Comparison of ENCODE assay signal across 11 cellular contexts in genomic region chr6:34491091-34491430, GRCh38. TPM values are rescaled to one million over a fixed set of nuclear protein-coding genes. Genes with fewer than 3 reads are reported as not detected.
A peak's percentile ranks its signal among the peaks of the same experiment; 100 is the strongest.
DNase-seq lines count a peak whose midpoint lies in the region; ATAC-seq and TF ChIP-seq lines count a peak whose summit lies in the region.
"Had no signal": no experiment of that assay in that cellular context is flagged by ENCODE, and none has a peak within 500 bp of the region (broad histone marks: within the 10 kb centered on the region; RNA-seq: fewer than 3 reads in every experiment).

No MANE protein-coding gene starts in this region.

- WGBS in gastroesophageal sphincter (ENCODE audit: low coverage in 1 of 2), 2 donors, result 14 to 35% methylated on average over 6 to 9 of the region's 10 CpGs

- TF ChIP-seq POLR2A in gastroesophageal sphincter (IDR thresholded peaks at IDR 0.05), result no peak

- no peak overlapping the region for H3K27ac Mint-ChIP-seq in naive thymus-derived CD4-positive, alpha-beta T cell

- H3K27ac ChIP-seq in left ventricle myocardium inferior (replicated peaks) (no peak overlapping the region), gastroesophageal sphincter (peak overlapping the region in 2 of 4 donors; percentile 24 to 35), subcutaneous abdominal adipose tissue (ENCODE audit: low read depth, low read length) (no peak overlapping the region)
- H3K27ac ChIP-seq in naive thymus-derived CD4-positive, alpha-beta T cell (ENCODE audit: low read depth, low read length), result no peak overlapping the region
- H3K27ac ChIP-seq: BLaER1 treated with 17β-estradiol and CSF1 and Interleukin-3, amounts not matched to agents 10 nM and 100 nM had no signal

- POLR2A ChIA-PET in naive thymus-derived CD4-positive, alpha-beta T cell (lab: Charles Lee), result no interaction called here

- intact Hi-C loops in left ventricle myocardium superior (cut with micrococcal nuclease) (no loop called here), left ventricle myocardium inferior (cut with micrococcal nuclease) (no loop called here)
- intact Hi-C loops in naive thymus-derived CD4-positive, alpha-beta T cell (cut with micrococcal nuclease), result no loop called here

- TF ChIP-seq CTCF in left ventricle myocardium inferior (IDR thresholded peaks at IDR 0.05; ENCODE audit: borderline replicate concordance) (no peak), gastroesophageal sphincter (IDR thresholded peaks at IDR 0.05) (no peak)

- no peak overlapping the region for H3K4me3 Mint-ChIP-seq in naive thymus-derived CD4-positive, alpha-beta T cell

- peaks cover 0 to 13% (median 10%) of the 10 kb centered on the region in 7 donors for H3K4me1 Mint-ChIP-seq in naive thymus-derived CD4-positive, alpha-beta T cell

- no peak overlapping the region for H3K9ac ChIP-seq in subcutaneous abdominal adipose tissue (ENCODE audit: low read length in 5 of 5)
- H3K9ac ChIP-seq: BLaER1 treated with 17β-estradiol and CSF1 and Interleukin-3, amounts not matched to agents 10 nM and 100 nM had no signal

- no peaks in the 10 kb centered on the region for H3K9me3 Mint-ChIP-seq in naive thymus-derived CD4-positive, alpha-beta T cell

- H3K9me3 ChIP-seq in left ventricle myocardium inferior (replicated peaks), result no peaks in the 10 kb centered on the region
- no peaks in the 10 kb centered on the region for H3K9me3 ChIP-seq in gastroesophageal sphincter
- H3K9me3 ChIP-seq in subcutaneous abdominal adipose tissue (ENCODE audit: control insufficient read depth in 5 of 5, low read length in 5 of 5), result no peaks in the 10 kb centered on the region
- H3K9me3 ChIP-seq in naive thymus-derived CD4-positive, alpha-beta T cell (ENCODE audit: control insufficient read depth in 2 of 3, low read length in 3 of 3), result no peaks in the 10 kb centered on the region
- H3K9me3 ChIP-seq: BLaER1 treated with 17β-estradiol and CSF1 and Interleukin-3, amounts not matched to agents 10 nM and 100 nM had no signal

- TF ChIP-seq EP300 in gastroesophageal sphincter (IDR thresholded peaks at IDR 0.05), result no peak

- no peaks in the 10 kb centered on the region for H3K36me3 ChIP-seq in left ventricle myocardium inferior
- H3K36me3 ChIP-seq in gastroesophageal sphincter, result no peaks in the 10 kb centered on the region
- no peaks in the 10 kb centered on the region for H3K36me3 ChIP-seq in subcutaneous abdominal adipose tissue (ENCODE audit: control insufficient read depth in 5 of 5, insufficient read depth in 5 of 5, low read length in 5 of 5)
- no peaks in the 10 kb centered on the region for H3K36me3 ChIP-seq in naive thymus-derived CD4-positive, alpha-beta T cell (ENCODE audit: control insufficient read depth in 2 of 3, insufficient read depth in 3 of 3, low read length in 3 of 3)
- H3K36me3 ChIP-seq: BLaER1 treated with 17β-estradiol and CSF1 and Interleukin-3, amounts not matched to agents 10 nM and 100 nM had no signal

- H3K27me3 ChIP-seq in left ventricle myocardium inferior (ENCODE audit: low read depth) (no peaks in the 10 kb centered on the region), gastroesophageal sphincter (no peaks in the 10 kb centered on the region), subcutaneous abdominal adipose tissue (ENCODE audit: control insufficient read depth in 5 of 5, insufficient read depth in 4 of 5, low read length in 5 of 5) (no peaks in the 10 kb centered on the region)
- no peaks in the 10 kb centered on the region for H3K27me3 ChIP-seq in naive thymus-derived CD4-positive, alpha-beta T cell (ENCODE audit: control insufficient read depth in 2 of 2, insufficient read depth in 2 of 2, low read length in 2 of 2)
- H3K27me3 ChIP-seq: BLaER1 treated with 17β-estradiol and CSF1 and Interleukin-3, amounts not matched to agents 10 nM and 100 nM had no signal

- CTCF ChIA-PET in naive thymus-derived CD4-positive, alpha-beta T cell (lab: Charles Lee), result no interaction called here

- no peak overlapping the region for H3K4me3 ChIP-seq in left ventricle myocardium inferior
- peak overlapping the region in 1 of 2 donors; percentile 12 for H3K4me3 ChIP-seq in gastroesophageal sphincter
- H3K4me3 ChIP-seq in subcutaneous abdominal adipose tissue (ENCODE audit: low read depth in 1 of 5, low read length in 5 of 5), result peak overlapping the region in 4 of 5 donors; percentile 3 to 27 (median 8)
- no peak overlapping the region for H3K4me3 ChIP-seq in naive thymus-derived CD4-positive, alpha-beta T cell (ENCODE audit: low read length)
- H3K4me3 ChIP-seq: BLaER1 treated with 17β-estradiol and CSF1 and Interleukin-3, amounts not matched to agents 10 nM and 100 nM had no signal

- no peaks in the 10 kb centered on the region for H3K4me1 ChIP-seq in left ventricle myocardium inferior
- H3K4me1 ChIP-seq in gastroesophageal sphincter, result no peaks in the 10 kb centered on the region
- peaks cover 0 to 7% (median 0%) of the 10 kb centered on the region in 5 donors for H3K4me1 ChIP-seq in subcutaneous abdominal adipose tissue (ENCODE audit: control insufficient read depth in 5 of 5, insufficient read depth in 5 of 5, low read length in 5 of 5)
- H3K4me1 ChIP-seq in naive thymus-derived CD4-positive, alpha-beta T cell (ENCODE audit: control insufficient read depth in 2 of 2, insufficient read depth in 2 of 2, low read length in 2 of 2), result peaks cover 6 to 11% of the 10 kb centered on the region in 2 donors

- DNase-seq in left ventricle myocardium superior (no peak), left ventricle myocardium inferior (no peak), OCI-M1 (lab: John Stamatoyannopoulos, UW) (peak; percentile 14), hepatic stellate cell (ENCODE audit: low spot score) (no peak)
- no peak for DNase-seq in naive thymus-derived CD4-positive, alpha-beta T cell
- DNase-seq: activated CD4-positive, alpha-beta T cell treated with anti-CD3 and anti-CD28 coated beads for 4 hours; occipital lobe had no signal

- ATAC-seq in left ventricle myocardium superior (peak; percentile 19), gastroesophageal sphincter (peak; percentile 36), GM21526 (IDR thresholded peaks at IDR 0.05; ENCODE audit: low FRiP score, unreplicated experiment) (no peak)
- ATAC-seq in naive thymus-derived CD4-positive, alpha-beta T cell, result no peak

- peaks cover 0 to 2% (median 0%) of the 10 kb centered on the region in 5 donors for H3K27me3 Mint-ChIP-seq in naive thymus-derived CD4-positive, alpha-beta T cell

- H3K36me3 Mint-ChIP-seq in naive thymus-derived CD4-positive, alpha-beta T cell, result no peaks in the 10 kb centered on the region

RNA-seq across cellular contexts. Expression of gene PACSIN1, which starts 25.2 kb away (rescaled TPM):
- 13.6 TPM for total RNA-seq in left ventricle myocardium superior
- 15.2 TPM for total RNA-seq in left ventricle myocardium inferior
- 1 to 10 TPM in 2 of 4 donors, not detected in 2; 1.2 TPM for total RNA-seq in gastroesophageal sphincter
- total RNA-seq in naive thymus-derived CD4-positive, alpha-beta T cell, result 1 to 10 TPM in 2 of 5 experiments, under 1 TPM in 3; 0.34 to 3.5 (median 0.57) TPM
- under 1 TPM in 1 of 2 donors, not detected in 1; 0.29 TPM for polyA plus RNA-seq in naive thymus-derived CD4-positive, alpha-beta T cell

Comparison
In these comparisons a context has a peak if more than half of its experiments do, and no peak if none do; other contexts are left out.
1. ATAC-seq: peak in left ventricle myocardium superior (single experiment) and gastroesophageal sphincter (single experiment); none in naive thymus-derived CD4-positive, alpha-beta T cell (single experiment) and GM21526 (single experiment).
2. H3K4me3 ChIP-seq: peak in subcutaneous abdominal adipose tissue (4 of 5); none in left ventricle myocardium inferior (single experiment) and naive thymus-derived CD4-positive, alpha-beta T cell (single experiment).